In genomic region chr12:1666685-1667162, GRCh38 we compare ENCODE assay signal across 1 cellular context.
TF ChIP-seq lines count a peak whose summit lies in the region.

No MANE protein-coding gene starts in this region.

TF ChIP-seq in K562, 482 proteins besides CTCF, POLR2A, EP300 and RAD21 (continued from another document):
- TF ChIP-seq ZHX1 (conservative IDR thresholded peaks at IDR 0.05; ENCODE audit: low read length) (no peak), NFATC3 (IDR thresholded peaks at IDR 0.05) (no peak), ZNF398 (CRISPR knock-in tag; IDR thresholded peaks at IDR 0.05) (no peak), XRCC4 (IDR thresholded peaks at IDR 0.05; ENCODE audit: extremely low read depth, insufficient read depth, insufficient read length) (no peak), SPI1 (IDR thresholded peaks at IDR 0.05; ENCODE audit: borderline replicate concordance, low read depth, low read length) (peak; percentile 21; the same call in 1 of the 2 replicates), SNRNP70 (optimal IDR thresholded peaks at IDR 0.05; ENCODE audit: low read depth, low read length) (no peak), NFRKB (IDR thresholded peaks at IDR 0.05; ENCODE audit: low read depth) (peak; percentile 35; the same call in 1 of the 2 replicates), NFIC (IDR thresholded peaks at IDR 0.05) (no peak), HDGF (IDR thresholded peaks at IDR 0.05) (peak; percentile 72; the same call in 1 of the 2 replicates), YY1 (IDR thresholded peaks at IDR 0.05; ENCODE audit: borderline replicate concordance in 1 of 3, control insufficient read depth in 1 of 3, extremely low read depth in 1 of 3, insufficient read depth in 3 of 3, insufficient read length in 1 of 3, insufficient replicate concordance in 2 of 3, low read depth in 1 of 3, low read length in 2 of 3) (no peak), MEF2A (IDR thresholded peaks at IDR 0.05; ENCODE audit: control insufficient read depth, low read depth, low read length) (no peak), ESRRA (IDR thresholded peaks at IDR 0.05; ENCODE audit: borderline replicate concordance, low read depth) (peak; percentile 81), ZBTB5 (IDR thresholded peaks at IDR 0.05) (no peak)
- TF ChIP-seq, protein P1, sequence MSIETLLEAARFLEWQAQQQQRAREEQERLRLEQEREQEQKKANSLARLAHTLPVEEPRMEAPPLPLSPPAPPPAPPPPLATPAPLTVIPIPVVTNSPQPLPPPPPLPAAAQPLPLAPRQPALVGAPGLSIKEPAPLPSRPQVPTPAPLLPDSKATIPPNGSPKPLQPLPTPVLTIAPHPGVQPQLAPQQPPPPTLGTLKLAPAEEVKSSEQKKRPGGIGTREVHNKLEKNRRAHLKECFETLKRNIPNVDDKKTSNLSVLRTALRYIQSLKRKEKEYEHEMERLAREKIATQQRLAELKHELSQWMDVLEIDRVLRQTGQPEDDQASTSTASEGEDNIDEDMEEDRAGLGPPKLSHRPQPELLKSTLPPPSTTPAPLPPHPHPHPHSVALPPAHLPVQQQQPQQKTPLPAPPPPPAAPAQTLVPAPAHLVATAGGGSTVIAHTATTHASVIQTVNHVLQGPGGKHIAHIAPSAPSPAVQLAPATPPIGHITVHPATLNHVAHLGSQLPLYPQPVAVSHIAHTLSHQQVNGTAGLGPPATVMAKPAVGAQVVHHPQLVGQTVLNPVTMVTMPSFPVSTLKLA (conservative IDR thresholded peaks at IDR 0.05) = no peak
